In genomic region chr12:124459852-124460645, GRCh38 we compare ENCODE assay signal across 23 cellular contexts.
DNase-seq lines count a peak whose midpoint lies in the region; ATAC-seq, FAIRE-seq and TF ChIP-seq lines count a peak whose summit lies in the region.
"Had no signal": no experiment of that assay in that cellular context is flagged by ENCODE, and none has a peak within 500 bp of the region (broad histone marks: within the 10 kb centered on the region; RNA-seq: fewer than 3 reads in every experiment).

No MANE protein-coding gene starts in this region.

- H3K4me2 ChIP-seq in astrocyte (ENCODE audit: low read length) (no peak overlapping the region), mesenchymal stem cell (ENCODE audit: low read length, poor library complexity, severe bottlenecking) (no peak overlapping the region)
- H3K4me2 ChIP-seq: GM23338, hepatocyte had no signal

- no peak overlapping the region for H3K9ac ChIP-seq in astrocyte (ENCODE audit: low read length)
- H3K9ac ChIP-seq in mesenchymal stem cell (ENCODE audit: low read length), result no peak overlapping the region

- no peaks in the 10 kb centered on the region for H3K27me3 ChIP-seq in CD4-positive, CD25-positive, alpha-beta regulatory T cell (ENCODE audit: control insufficient read depth, insufficient read depth, low read length)
- H3K27me3 ChIP-seq in astrocyte (ENCODE audit: insufficient read depth, low read length) (no peaks in the 10 kb centered on the region), mesenchymal stem cell (ENCODE audit: control insufficient read depth in 1 of 2, insufficient read depth in 1 of 2, low read length in 2 of 2) (no peaks in the 10 kb centered on the region)
- H3K27me3 ChIP-seq: hepatocyte, upper lobe of left lung had no signal

- H3K4me1 Mint-ChIP-seq in T-helper 1 cell treated with Interleukin-12 subunit alpha and Interleukin-12 subunit beta and Interleukin-4 antibody, amounts not matched to agents 30 μg/mL and 1 μg/mL, for 36 hours (ENCODE audit: low read depth), result peaks cover 24% of the 10 kb centered on the region
- peaks cover 15 to 69% (median 38%) of the 10 kb centered on the region in 4 donors for H3K4me1 Mint-ChIP-seq in CD4-positive, CD25-positive, alpha-beta regulatory T cell
- H3K4me1 Mint-ChIP-seq in astrocyte (ENCODE audit: low read depth, unreplicated experiment), result no peaks in the 10 kb centered on the region

- peaks cover 35% of the 10 kb centered on the region for H3K4me1 ChIP-seq in CD4-positive, CD25-positive, alpha-beta regulatory T cell (ENCODE audit: control insufficient read depth, insufficient read depth, low read length, poor library complexity, severe bottlenecking)
- H3K4me1 ChIP-seq in astrocyte (ENCODE audit: insufficient read depth, low read length) (peaks cover 8% of the 10 kb centered on the region), mesenchymal stem cell (ENCODE audit: control insufficient read depth, insufficient read depth, low read depth, low read length) (peaks cover 59% of the 10 kb centered on the region)

- no peak overlapping the region for H2BK120ac ChIP-seq in mesenchymal stem cell (ENCODE audit: low read depth, low read length)

- FAIRE-seq in astrocyte (lab: Jason Lieb, UNC), result no peak

- no peak overlapping the region for H3K4me3 Mint-ChIP-seq in T-helper 1 cell treated with Interleukin-12 subunit alpha and Interleukin-12 subunit beta and Interleukin-4 antibody, amounts not matched to agents 30 μg/mL and 1 μg/mL, for 36 hours
- H3K4me3 Mint-ChIP-seq in CD4-positive, CD25-positive, alpha-beta regulatory T cell, result peak overlapping the region in 3 of 4 donors; percentile 11 to 75 (median 68)
- H3K4me3 Mint-ChIP-seq in astrocyte (ENCODE audit: unreplicated experiment), result no peak overlapping the region
- H3K4me3 Mint-ChIP-seq: GM23338 had no signal

- peaks cover 89% of the 10 kb centered on the region for H4K20me1 ChIP-seq in astrocyte (ENCODE audit: insufficient read depth, low read length)

- H2BK15ac ChIP-seq in mesenchymal stem cell (ENCODE audit: low read depth, poor library complexity, severe bottlenecking), result no peak overlapping the region

- WGBS in mesenchymal stem cell, result 95% methylated on average over 18 of the region's 18 CpGs

- H3K79me1 ChIP-seq in mesenchymal stem cell (replicated peaks; ENCODE audit: low read length, poor library complexity, severe bottlenecking), result peaks cover 43% of the 10 kb centered on the region

- H2BK12ac ChIP-seq in mesenchymal stem cell (ENCODE audit: low read length in 2 of 2), result no peak overlapping the region

- no peak overlapping the region for H4K8ac ChIP-seq in mesenchymal stem cell (ENCODE audit: low read length)

- DNase-seq in T-helper 1 cell, result no peak
- DNase-seq in CD4-positive, CD25-positive, alpha-beta regulatory T cell, result no peak
- DNase-seq in astrocyte (ENCODE audit: low read depth), result no peak
- DNase-seq in mesenchymal stem cell, result no peak
- no peak for DNase-seq in cerebellar nuclear complex (lab: John Stamatoyannopoulos, UW)
- DNase-seq in foreskin melanocyte, result no peak
- DNase-seq: activated CD4-positive, alpha-beta T cell treated with anti-CD3 and anti-CD28 coated beads, Interleukin-2, amount 50 U/mL, for 1 hour; activated CD8-positive, alpha-beta memory T cell treated with anti-CD3 and anti-CD28 coated beads, Interleukin-2, amount 50 U/mL, for 48 hours; activated effector memory CD4-positive, alpha-beta T cell treated with anti-CD3 and anti-CD28 coated beads, Interleukin-2, amount 50 U/mL, for 16 hours; foreskin fibroblast; NCI-H1048; NCI-H187; NCI-H774; occipital lobe; stimulated activated CD4-positive, alpha-beta T cell treated with anti-CD3 and anti-CD28 coated beads, Interleukin-4, amount 100 ng/mL, for 4 hours had no signal

- no peak overlapping the region for H3K14ac ChIP-seq in mesenchymal stem cell (ENCODE audit: low read length in 2 of 2)

- peaks cover under 1% of the 10 kb centered on the region for H3K36me3 ChIP-seq in CD4-positive, CD25-positive, alpha-beta regulatory T cell (ENCODE audit: control insufficient read depth, insufficient read depth, low read length)
- H3K36me3 ChIP-seq in astrocyte (ENCODE audit: insufficient read depth, low read length) (peaks cover 11% of the 10 kb centered on the region), mesenchymal stem cell (ENCODE audit: control insufficient read depth in 1 of 2, insufficient read depth in 2 of 2, low read depth in 1 of 2, low read length in 2 of 2) (peaks cover 61 to 86% of the 10 kb centered on the region in 2 experiments)

- H3K27ac Mint-ChIP-seq in T-helper 1 cell treated with Interleukin-12 subunit alpha and Interleukin-12 subunit beta and Interleukin-4 antibody, amounts not matched to agents 30 μg/mL and 1 μg/mL, for 36 hours, result peak overlapping the region; percentile 19
- peak overlapping the region in 1 of 3 donors; percentile 83 for H3K27ac Mint-ChIP-seq in CD4-positive, CD25-positive, alpha-beta regulatory T cell
- H3K27ac Mint-ChIP-seq in astrocyte (ENCODE audit: unreplicated experiment), result peak overlapping the region; percentile 72
- H3K27ac Mint-ChIP-seq: GM23338 had no signal

- no peak overlapping the region for H3K4me3 ChIP-seq in CD4-positive, CD25-positive, alpha-beta regulatory T cell (ENCODE audit: low read depth, low read length)
- H3K4me3 ChIP-seq in astrocyte (ENCODE audit: insufficient read depth, low read depth, low read length) (no peak overlapping the region), mesenchymal stem cell (ENCODE audit: insufficient read depth in 1 of 2, low read depth in 1 of 2, low read length in 2 of 2) (no peak overlapping the region)
- H3K4me3 ChIP-seq: GM23338, hepatocyte, lower lobe of right lung, upper lobe of left lung had no signal

- peaks cover 52% of the 10 kb centered on the region for H3K79me2 ChIP-seq in astrocyte (ENCODE audit: insufficient read depth, low read length)

- H3K4ac ChIP-seq in mesenchymal stem cell (ENCODE audit: low read depth in 1 of 2, low read length in 2 of 2), result no peak overlapping the region

- no peak for TF ChIP-seq CTCF in astrocyte (IDR thresholded peaks at IDR 0.05; ENCODE audit: insufficient read depth, low read depth, low read length)

- ATAC-seq in CD4-positive, CD25-positive, alpha-beta regulatory T cell (ENCODE audit: low read depth in 2 of 2), result no peak
- no peak for ATAC-seq in GM21529 (IDR thresholded peaks at IDR 0.05; ENCODE audit: unreplicated experiment)
- ATAC-seq: GM23338, lower lobe of right lung had no signal

- peak overlapping the region; percentile 44 for H4K91ac ChIP-seq in mesenchymal stem cell (ENCODE audit: low read length)

- no peak overlapping the region for H3K23ac ChIP-seq in mesenchymal stem cell (ENCODE audit: low read length in 2 of 2)

- peaks cover 32% of the 10 kb centered on the region for H3K36me3 Mint-ChIP-seq in T-helper 1 cell treated with Interleukin-12 subunit alpha and Interleukin-12 subunit beta and Interleukin-4 antibody, amounts not matched to agents 30 μg/mL and 1 μg/mL, for 36 hours (ENCODE audit: low read depth)
- H3K36me3 Mint-ChIP-seq in CD4-positive, CD25-positive, alpha-beta regulatory T cell, result peaks cover 33% of the 10 kb centered on the region
- H3K36me3 Mint-ChIP-seq in astrocyte (ENCODE audit: low read depth, unreplicated experiment), result peaks cover 38% of the 10 kb centered on the region

- H3K18ac ChIP-seq in mesenchymal stem cell (ENCODE audit: low read depth in 1 of 2, low read length in 2 of 2), result no peak overlapping the region

- H2AFZ ChIP-seq in astrocyte (ENCODE audit: low read depth, low read length), result no peak overlapping the region
- no peak overlapping the region for H2AFZ ChIP-seq in mesenchymal stem cell (ENCODE audit: low read depth, low read length)
- H2AFZ ChIP-seq: GM23338, hepatocyte had no signal

- peaks cover 7% of the 10 kb centered on the region for H3K9me3 Mint-ChIP-seq in T-helper 1 cell treated with Interleukin-12 subunit alpha and Interleukin-12 subunit beta and Interleukin-4 antibody, amounts not matched to agents 30 μg/mL and 1 μg/mL, for 36 hours
- peaks cover 0 to 3% (median 0%) of the 10 kb centered on the region in 7 donors for H3K9me3 Mint-ChIP-seq in CD4-positive, CD25-positive, alpha-beta regulatory T cell
- H3K9me3 Mint-ChIP-seq in astrocyte (ENCODE audit: unreplicated experiment), result no peaks in the 10 kb centered on the region

- H2BK5ac ChIP-seq in mesenchymal stem cell (ENCODE audit: low read depth, low read length, poor library complexity, severe bottlenecking), result no peak overlapping the region

- H3K27me3 Mint-ChIP-seq in T-helper 1 cell treated with Interleukin-12 subunit alpha and Interleukin-12 subunit beta and Interleukin-4 antibody, amounts not matched to agents 30 μg/mL and 1 μg/mL, for 36 hours (ENCODE audit: low read depth), result no peaks in the 10 kb centered on the region
- no peaks in the 10 kb centered on the region for H3K27me3 Mint-ChIP-seq in CD4-positive, CD25-positive, alpha-beta regulatory T cell
- no peaks in the 10 kb centered on the region for H3K27me3 Mint-ChIP-seq in astrocyte (ENCODE audit: low read depth, unreplicated experiment)

- H3K27ac ChIP-seq in CD4-positive, CD25-positive, alpha-beta regulatory T cell (ENCODE audit: insufficient read depth, low read length, poor library complexity, severe bottlenecking), result no peak overlapping the region
- H3K27ac ChIP-seq in astrocyte (ENCODE audit: low read depth, low read length) (no peak overlapping the region), mesenchymal stem cell (ENCODE audit: low read length, poor library complexity, severe bottlenecking) (no peak overlapping the region)
- H3K27ac ChIP-seq: 22Rv1, epithelial cell of prostate, hepatocyte, lower lobe of right lung, upper lobe of left lung had no signal

- no peaks in the 10 kb centered on the region for H3K9me3 ChIP-seq in CD4-positive, CD25-positive, alpha-beta regulatory T cell (ENCODE audit: control insufficient read depth in 2 of 2, low read length in 2 of 2)
- H3K9me3 ChIP-seq in astrocyte (ENCODE audit: insufficient read depth, low read depth, low read length) (peaks cover 4% of the 10 kb centered on the region), mesenchymal stem cell (ENCODE audit: control insufficient read depth, low read length) (peaks cover 3% of the 10 kb centered on the region)
- H3K9me3 ChIP-seq: lower lobe of right lung, upper lobe of left lung had no signal

- H2AK5ac ChIP-seq in mesenchymal stem cell (ENCODE audit: low read length, severe bottlenecking), result no peak overlapping the region

Comparison
In these comparisons a context has a peak if more than half of its experiments do, and no peak if none do; other contexts are left out.
1. H3K4me3 Mint-ChIP-seq: peak in CD4-positive, CD25-positive, alpha-beta regulatory T cell (3 of 4); none in T-helper 1 cell treated with Interleukin-12 subunit alpha and Interleukin-12 subunit beta and Interleukin-4 antibody, amounts not matched to agents 30 μg/mL and 1 μg/mL, for 36 hours (single experiment) and astrocyte (single experiment).